ENCODE assay signal across 23 cellular contexts in the genomic region with DNA sequence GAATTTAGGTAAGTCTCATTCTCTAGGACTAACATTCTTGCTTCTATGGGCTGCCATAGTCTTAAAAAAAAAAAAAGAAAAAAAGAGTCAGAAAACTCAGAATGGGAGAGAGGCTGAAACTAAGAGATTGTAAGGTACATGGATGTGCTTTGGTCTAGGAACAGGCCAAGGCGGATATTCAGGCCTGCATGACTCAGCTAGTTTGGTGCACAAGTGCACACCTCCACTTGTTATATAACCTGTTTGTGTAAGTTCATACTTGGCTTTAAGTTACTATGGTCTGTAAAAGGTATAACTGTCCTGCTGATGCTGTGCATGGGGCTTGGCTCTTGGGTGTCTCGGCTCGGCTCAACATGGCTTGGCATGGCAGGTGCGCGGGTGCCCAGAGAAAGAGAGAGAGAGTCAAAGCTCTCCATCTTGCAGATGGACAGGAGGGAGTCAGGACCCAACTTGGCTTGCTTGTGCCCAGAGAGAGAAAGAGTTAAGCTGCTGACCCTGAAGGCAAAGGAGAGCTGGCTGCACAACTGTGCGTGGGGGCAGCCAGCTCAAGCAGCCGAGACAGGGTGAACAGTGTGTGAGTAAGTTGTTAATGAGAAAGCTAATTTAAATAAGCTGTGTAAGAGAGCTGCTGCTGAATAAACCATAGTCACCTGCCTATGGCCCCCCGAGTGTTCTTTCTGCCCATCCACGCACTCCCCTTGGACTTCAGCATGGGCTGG. TPM values are rescaled to one million over a fixed set of nuclear protein-coding genes. Genes with fewer than 3 reads are reported as not detected.
DNase-seq lines count a peak whose midpoint lies in the region; ATAC-seq, FAIRE-seq and TF ChIP-seq lines count a peak whose summit lies in the region.
"Had no signal": no experiment of that assay in that cellular context is flagged by ENCODE, and none has a peak within 500 bp of the region (broad histone marks: within the 10 kb centered on the region; RNA-seq: fewer than 3 reads in every experiment).

No MANE protein-coding gene starts in this region.

- peaks cover 20% of the 10 kb centered on the region for H3K27me3 Mint-ChIP-seq in GM23338 (ENCODE audit: insufficient read depth, low read depth, poor library complexity)

- no peaks in the 10 kb centered on the region for H3K27me3 ChIP-seq in GM23338 (ENCODE audit: insufficient read depth)
- H3K27me3 ChIP-seq in WERI-Rb-1 (ENCODE audit: insufficient read depth, low read depth, severe bottlenecking) = no peaks in the 10 kb centered on the region
- no peaks in the 10 kb centered on the region for H3K27me3 ChIP-seq in keratinocyte (ENCODE audit: control insufficient read depth, extremely low read depth, insufficient read depth, low read length)
- H3K27me3 ChIP-seq: esophagus muscularis mucosa had no signal

- H3K4me1 Mint-ChIP-seq in GM23338 = peaks cover 55% of the 10 kb centered on the region

- H3K4me3 ChIP-seq in GM23338 = no peak overlapping the region
- H3K4me3 ChIP-seq in WERI-Rb-1 (ENCODE audit: low read depth, low read length) = no peak overlapping the region
- H3K4me3 ChIP-seq in keratinocyte (ENCODE audit: control insufficient read depth in 2 of 3, extremely low read depth in 1 of 3, insufficient read depth in 2 of 3, low read depth in 1 of 3, low read length in 3 of 3) = no peak overlapping the region
- H3K4me3 ChIP-seq: esophagus muscularis mucosa had no signal

- peaks cover 52% of the 10 kb centered on the region for H3K4me1 ChIP-seq in GM23338 (ENCODE audit: insufficient read depth)
- peaks cover 7% of the 10 kb centered on the region for H3K4me1 ChIP-seq in keratinocyte (ENCODE audit: control insufficient read depth, extremely low read depth, insufficient read depth, low read length)
- H3K4me1 ChIP-seq: parathyroid adenoma had no signal

- H3K79me2 ChIP-seq in GM23338 (replicated peaks; ENCODE audit: insufficient read depth) (no peaks in the 10 kb centered on the region), keratinocyte (ENCODE audit: control insufficient read depth, insufficient read depth, low read length) (no peaks in the 10 kb centered on the region)
- H3K79me2 ChIP-seq: parathyroid adenoma had no signal

- H3K9me2 ChIP-seq in GM23338 (ENCODE audit: insufficient read depth) = no peaks in the 10 kb centered on the region

- TF ChIP-seq CTCF in GM23338 (conservative IDR thresholded peaks at IDR 0.05; ENCODE audit: low read depth in 2 of 2) (no peak), WERI-Rb-1 (IDR thresholded peaks at IDR 0.05; ENCODE audit: low read depth, low read length) (no peak), keratinocyte (optimal IDR thresholded peaks at IDR 0.05 in 1 of 3, IDR thresholded peaks at IDR 0.05 in 1 of 3, conservative IDR thresholded peaks at IDR 0.05 in 1 of 3; ENCODE audit: extremely low read depth in 1 of 3, insufficient read depth in 2 of 3, low read length in 3 of 3) (no peak)

- H4K20me1 ChIP-seq in GM23338 (replicated peaks; ENCODE audit: insufficient read depth) (no peaks in the 10 kb centered on the region), keratinocyte (ENCODE audit: control insufficient read depth, extremely low read depth, insufficient read depth, low read length) (no peaks in the 10 kb centered on the region)

- FAIRE-seq in keratinocyte (lab: Jason Lieb, UNC) = peak; percentile 29
- FAIRE-seq: GM12891, small intestine had no signal

- peak overlapping the region; percentile 80 for H2AFZ ChIP-seq in GM23338
- H2AFZ ChIP-seq in keratinocyte (ENCODE audit: control insufficient read depth, low read length) = no peak overlapping the region
- H2AFZ ChIP-seq: parathyroid adenoma had no signal

- H3K9me1 ChIP-seq in keratinocyte (ENCODE audit: control insufficient read depth, extremely low read depth, insufficient read depth, low read length) = no peaks in the 10 kb centered on the region

- dilution Hi-C loops in keratinocyte (cut with MboI; ENCODE audit: extremely low pct_ligation_motif_present, low sequenced_read_pairs) = no loop called here

- no peaks in the 10 kb centered on the region for H3K36me3 ChIP-seq in GM23338 (ENCODE audit: insufficient read depth)
- no peaks in the 10 kb centered on the region for H3K36me3 ChIP-seq in WERI-Rb-1
- no peaks in the 10 kb centered on the region for H3K36me3 ChIP-seq in keratinocyte (ENCODE audit: control insufficient read depth in 2 of 2, extremely low read depth in 1 of 2, insufficient read depth in 2 of 2, low read length in 2 of 2)
- H3K36me3 ChIP-seq: esophagus muscularis mucosa had no signal

- H3K9ac ChIP-seq in keratinocyte (ENCODE audit: control insufficient read depth, extremely low read depth, insufficient read depth, low read length) = no peak overlapping the region
- H3K9ac ChIP-seq: KMS-11, parathyroid adenoma had no signal

- ATAC-seq in GM23338 = no peak
- ATAC-seq in GM21825 (IDR thresholded peaks at IDR 0.05; ENCODE audit: unreplicated experiment) = no peak
- ATAC-seq in GM19351 (IDR thresholded peaks at IDR 0.05; ENCODE audit: unreplicated experiment) = no peak

- no peaks in the 10 kb centered on the region for H3K36me3 Mint-ChIP-seq in GM23338 (ENCODE audit: low read depth)

- H3K4me2 ChIP-seq in GM23338 (peak overlapping the region; percentile 33), keratinocyte (ENCODE audit: control insufficient read depth, extremely low read depth, insufficient read depth, low read depth, low read length) (no peak overlapping the region)
- H3K4me2 ChIP-seq: KMS-11 had no signal

- no peaks in the 10 kb centered on the region for H3K9me3 Mint-ChIP-seq in GM23338

- peak overlapping the region; percentile 4 for H3K27ac Mint-ChIP-seq in GM23338

- no peaks in the 10 kb centered on the region for H3K9me3 ChIP-seq in WERI-Rb-1 (ENCODE audit: severe bottlenecking)
- H3K9me3 ChIP-seq in keratinocyte (ENCODE audit: control insufficient read depth, low read depth, low read length) = no peaks in the 10 kb centered on the region
- H3K9me3 ChIP-seq: esophagus muscularis mucosa had no signal

- H3F3A ChIP-seq in GM23338 (replicated peaks; ENCODE audit: low read depth) = no peaks in the 10 kb centered on the region

- H3K4me3 Mint-ChIP-seq in GM23338 = peak overlapping the region; percentile 8; the same call in 1 of the 3 replicates

- H3K27ac ChIP-seq in GM23338 (ENCODE audit: low read depth) = no peak overlapping the region
- H3K27ac ChIP-seq in WERI-Rb-1 = peak overlapping the region; percentile 84
- H3K27ac ChIP-seq in keratinocyte (ENCODE audit: control insufficient read depth, insufficient read depth, low read length) = no peak overlapping the region
- H3K27ac ChIP-seq: esophagus muscularis mucosa, KMS-11, parathyroid adenoma had no signal

- DNase-seq in GM23338 (ENCODE audit: low spot score) (no peak), WERI-Rb-1 (no peak), keratinocyte (ENCODE audit: low read depth, low spot score) (no peak), renal cortical epithelial cell (ENCODE audit: low read depth) (peak; percentile 55), germinal center (ENCODE audit: low spot score) (no peak)
- no peak for DNase-seq in stimulated activated CD4-positive, alpha-beta T cell treated with anti-CD3 and anti-CD28 coated beads, Interleukin-4, amount 100 ng/mL, for 24 hours
- DNase-seq: activated CD4-positive, alpha-beta T cell treated with anti-CD3 and anti-CD28 coated beads for 48 hours; activated CD8-positive, alpha-beta memory T cell treated with anti-CD3 and anti-CD28 coated beads, Interleukin-2, amount 50 U/mL, for 4 hours; activated gamma-delta T cell; left ventricle myocardium superior; NCI-H2029; small intestine; stimulated activated CD4-positive, alpha-beta T cell treated with anti-CD3 and anti-CD28 coated beads, Interleukin-4, amount 100 ng/mL, for 1 hour had no signal

TF ChIP-seq in GM23338, 12 proteins besides CTCF, POLR2A, EP300 and RAD21 (continues in another document):
- TF ChIP-seq JUNB (IDR thresholded peaks at IDR 0.05; ENCODE audit: unreplicated experiment) (no peak), NANOG (IDR thresholded peaks at IDR 0.05; ENCODE audit: borderline replicate concordance) (no peak), ZNF114 (CRISPR knock-in tag; IDR thresholded peaks at IDR 0.05) (no peak), STAT1 (IDR thresholded peaks at IDR 0.05; ENCODE audit: unreplicated experiment) (no peak), ZNF331 (CRISPR knock-in tag; IDR thresholded peaks at IDR 0.05; ENCODE audit: low read depth) (no peak), POLR2AphosphoS5 (IDR thresholded peaks at IDR 0.05; ENCODE audit: low read depth) (no peak), EZH2 (IDR thresholded peaks at IDR 0.05; ENCODE audit: low read depth, unreplicated experiment) (no peak)

RNA-seq across cellular contexts. Expression of a gene that starts 31.4 kb away (rescaled TPM):
- 1.0 and 1.6 TPM in 2 replicates for total RNA-seq in GM23338 (2014; rRNA removed; shearing (Covaris generic))
- polyA plus RNA-seq in GM23338 (2016; fragmentation: Nextera tagmentation; extraction: Ambion mirVana) (0.71 and 1.4 TPM in 2 replicates), keratinocyte (0.04 to 0.17 TPM (median 0.06 TPM) in 3 replicates)
- not detected for polyA plus RNA-seq in keratinocyte (2011; ENCODE audit: low read depth)
- 0.09 and 0.13 TPM in 2 replicates for polyA plus RNA-seq in keratinocyte (2011; cell fraction: cytosol; rRNA removed)
- 0.19 and 0.21 TPM in 2 replicates for polyA plus RNA-seq in keratinocyte (2011; cell fraction: nucleus; rRNA removed)
- 0.09 TPM in 1 of 2 replicates, not detected in the other for polyA plus RNA-seq in keratinocyte (2012; ENCODE audit: low replicate concordance)
- 0.16 TPM in 1 of 3 replicates, not detected in the others for polyA minus RNA-seq in keratinocyte
- not detected for polyA minus RNA-seq in keratinocyte (2011; cell fraction: cytosol; rRNA and poly(A)+ RNA removed)
- polyA minus RNA-seq in keratinocyte (2011; cell fraction: nucleus; rRNA and poly(A)+ RNA removed) = 0.32 TPM in 1 of 2 replicates, not detected in the other
- total RNA-seq in renal cortical epithelial cell = 0.15 TPM in 1 of 2 replicates, not detected in the other
- total RNA-seq: cardiac septum, dermis microvascular lymphatic vessel endothelial cell, left ventricle myocardium superior, mucosa of gallbladder had no signal
- polyA plus RNA-seq: BJ had no signal

RNA-seq across cellular contexts. Expression of a gene that starts 51.6 kb away (rescaled TPM):
- total RNA-seq in GM23338 (2014; rRNA removed; shearing (Covaris generic)) = 1.3 and 2.9 TPM in 2 replicates
- 2.3 and 3.5 TPM in 2 replicates for polyA plus RNA-seq in GM23338 (2016; fragmentation: Nextera tagmentation; extraction: Ambion mirVana)
- 0.10 TPM in 1 of 3 replicates, not detected in the others for polyA plus RNA-seq in keratinocyte
- not detected for polyA plus RNA-seq in keratinocyte (2011; ENCODE audit: low read depth)
- polyA plus RNA-seq in keratinocyte (2011; cell fraction: cytosol; rRNA removed) = not detected in 2 replicates
- polyA plus RNA-seq in keratinocyte (2011; cell fraction: nucleus; rRNA removed) = 0.36 TPM in 1 of 2 replicates, not detected in the other
- polyA plus RNA-seq in keratinocyte (2012; ENCODE audit: low replicate concordance) = 0.14 and 0.20 TPM in 2 replicates
- not detected in 3 replicates for polyA minus RNA-seq in keratinocyte
- polyA minus RNA-seq in keratinocyte (2011; cell fraction: cytosol; rRNA and poly(A)+ RNA removed) = not detected
- not detected in 2 replicates for polyA minus RNA-seq in keratinocyte (2011; cell fraction: nucleus; rRNA and poly(A)+ RNA removed)
- not detected in 2 replicates for total RNA-seq in renal cortical epithelial cell
- total RNA-seq: dermis microvascular lymphatic vessel endothelial cell, left ventricle myocardium superior had no signal
- polyA plus RNA-seq: BJ had no signal
